Comparison of ENCODE assay signal across 1 cellular context in genomic region chr3:192079098-192079497, GRCh38.
TF ChIP-seq lines count a peak whose summit lies in the region.

No MANE protein-coding gene starts in this region.

TF ChIP-seq in GM23338, 12 proteins besides CTCF, POLR2A, EP300 and RAD21 (continued from another document):
- TF ChIP-seq ZNF462 (CRISPR knock-in tag; IDR thresholded peaks at IDR 0.05) (no peak), ZNF114 (CRISPR knock-in tag; IDR thresholded peaks at IDR 0.05) (no peak), CREB1 (CRISPR knock-in tag; IDR thresholded peaks at IDR 0.05; ENCODE audit: low read depth) (no peak), ETS1 (IDR thresholded peaks at IDR 0.05) (no peak), EZH2phosphoT487 (IDR thresholded peaks at IDR 0.05; ENCODE audit: unreplicated experiment) (no peak), POLR2AphosphoS5 (IDR thresholded peaks at IDR 0.05; ENCODE audit: low read depth) (no peak)
